In the genomic region with DNA sequence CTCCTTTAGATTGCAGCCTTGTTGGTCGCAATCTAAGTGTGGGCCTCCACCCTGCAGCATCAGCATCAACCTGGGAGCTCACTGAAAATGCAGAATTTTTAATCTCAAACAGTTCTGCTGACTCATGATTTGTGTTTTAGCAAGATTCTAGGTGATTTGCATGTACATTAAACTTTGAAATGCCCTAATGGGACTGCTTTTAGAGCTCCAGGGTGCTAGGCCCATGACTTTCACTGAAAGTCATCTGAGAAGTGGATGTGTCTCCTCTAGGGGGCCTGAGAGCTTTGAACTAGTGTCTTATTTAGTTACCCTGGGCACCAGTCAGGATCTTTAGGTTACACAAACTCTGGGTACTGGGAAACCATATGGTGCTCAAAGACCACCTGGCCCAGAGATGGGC, we compare ENCODE assay signal across 18 cellular contexts. TPM values are rescaled to one million over a fixed set of nuclear protein-coding genes. Genes with fewer than 3 reads are reported as not detected.
DNase-seq lines count a peak whose midpoint lies in the region; ATAC-seq, FAIRE-seq and TF ChIP-seq lines count a peak whose summit lies in the region.
"Had no signal": no experiment of that assay in that cellular context is flagged by ENCODE, and none has a peak within 500 bp of the region (broad histone marks: within the 10 kb centered on the region; RNA-seq: fewer than 3 reads in every experiment).

No MANE protein-coding gene starts in this region.

- WGBS in GM12878 (ENCODE audit: insufficient coverage, insufficient replicate concordance, low lambda C conversion rate, missing lambda C conversion rate) = 100% methylated on average over 1 of the region's 1 CpG

- no peak for DNase-seq in GM12865 (ENCODE audit: low read depth)
- DNase-seq in NCI-H524 (lab: John Stamatoyannopoulos, UW) = peak; percentile 56 to 82
- DNase-seq in GM12878 (ENCODE audit: low read depth, low spot score) = no peak
- DNase-seq in effector CD8-positive, alpha-beta T cell (lab: John Stamatoyannopoulos, UW) = no peak
- DNase-seq in stimulated activated CD4-positive, alpha-beta T cell treated with anti-CD3 and anti-CD28 coated beads, Interleukin-4, amount 100 ng/mL, for 4 hours = no peak
- no peak for DNase-seq in CD8-positive, alpha-beta memory T cell
- DNase-seq: immature natural killer cell; NCI-H1436 treated with DMSO at 0.1 percent for 48 hours; NK-92 treated with Interleukin-12 subunit alpha and Interleukin-12 subunit beta, amount 100 ng/mL, for 24 hours; stimulated activated CD4-positive, alpha-beta T cell treated with anti-CD3 and anti-CD28 coated beads, Interleukin-4, amount 100 ng/mL, for 24 hours had no signal

- no peak overlapping the region for H3K4me2 ChIP-seq in GM12878 (ENCODE audit: control insufficient read depth, insufficient read depth)
- H3K4me2 ChIP-seq: BLaER1 had no signal

- no peak for TF ChIP-seq POLR2A in GM12878 (IDR thresholded peaks at IDR 0.05; ENCODE audit: low read depth, low read length)

- no peaks in the 10 kb centered on the region for H3K4me1 Mint-ChIP-seq in CD8-positive, alpha-beta memory T cell
- H3K4me1 Mint-ChIP-seq: immature natural killer cell had no signal

- CTCF ChIA-PET in GM12878 (lab: Yijun Ruan, JAX) = no interaction called here
- CTCF ChIA-PET in CD8-positive, alpha-beta memory T cell (lab: Charles Lee) = no interaction called here

- no peaks in the 10 kb centered on the region for H3K9me3 Mint-ChIP-seq in CD8-positive, alpha-beta memory T cell
- H3K9me3 Mint-ChIP-seq: activated naive CD4-positive, alpha-beta T cell treated with anti-CD3 and anti-CD28 coated beads, Interleukin-2, amount 50 U/mL, for 72 hours; stimulated activated naive CD8-positive, alpha-beta T cell treated with anti-CD3 and anti-CD28 coated beads, Interleukin-15, Interleukin-2, amounts not matched to agents 100 ng/mL and 50 ng/mL, for 24 hours had no signal

- in situ Hi-C loops in GM12878 (cut with MboI) = no loop called here

- no peak overlapping the region for H3K9ac ChIP-seq in GM12878 (ENCODE audit: control insufficient read depth, insufficient read depth, low read length)
- H3K9ac ChIP-seq: BLaER1 had no signal

- no peak for TF ChIP-seq RAD21 in GM12878 (IDR thresholded peaks at IDR 0.05; ENCODE audit: insufficient read depth, low read depth, low read length)

- no peak for TF ChIP-seq EP300 in GM12878 (IDR thresholded peaks at IDR 0.05; ENCODE audit: borderline replicate concordance in 1 of 2, control insufficient read depth in 1 of 2, low read depth in 2 of 2, low read length in 2 of 2)

- POLR2A ChIA-PET in GM12878 (lab: Charles Lee) = no interaction called here
- POLR2A ChIA-PET in CD8-positive, alpha-beta memory T cell (lab: Charles Lee) = no interaction called here

- no TSS peak for BruUV-seq in GM12878 (replicated peaks; lab: Mats Ljungman, UMichigan)

- intact Hi-C loops in GM12878 (cut with micrococcal nuclease; ENCODE audit: unreplicated experiment) = no loop called here

- H3K9me3 ChIP-seq in GM12878 (replicated peaks; ENCODE audit: control insufficient read depth, insufficient read depth, low read length) = no peaks in the 10 kb centered on the region
- H3K9me3 ChIP-seq in CD8-positive, alpha-beta memory T cell (ENCODE audit: low read length) = no peaks in the 10 kb centered on the region
- H3K9me3 ChIP-seq: BLaER1 had no signal

- H3K4me3 ChIP-seq in GM12865 (ENCODE audit: low read depth, low read length) = no peak overlapping the region
- H3K4me3 ChIP-seq in GM12878 = no peak overlapping the region
- H3K4me3 ChIP-seq in CD8-positive, alpha-beta memory T cell (ENCODE audit: low read length) = no peak overlapping the region
- H3K4me3 ChIP-seq: BLaER1 had no signal

- H3K4me3 Mint-ChIP-seq in CD8-positive, alpha-beta memory T cell = no peak overlapping the region
- H3K4me3 Mint-ChIP-seq: immature natural killer cell; stimulated activated naive CD8-positive, alpha-beta T cell treated with anti-CD3 and anti-CD28 coated beads, Interleukin-15, Interleukin-2, amounts not matched to agents 100 ng/mL and 50 ng/mL, for 24 hours had no signal

- H3K27me3 ChIP-seq in GM12878 (replicated peaks in 1 of 2; ENCODE audit: control insufficient read depth in 2 of 2, insufficient read depth in 2 of 2, low read length in 1 of 2) = peaks cover 1 to 8% of the 10 kb centered on the region in 2 experiments; a peak in 3 of 4 replicates
- no peaks in the 10 kb centered on the region for H3K27me3 ChIP-seq in CD8-positive, alpha-beta memory T cell (ENCODE audit: insufficient read depth, low read length, poor library complexity, severe bottlenecking)
- H3K27me3 ChIP-seq: BLaER1 had no signal

- FAIRE-seq in GM12878 (lab: Jason Lieb, UNC) = no peak
- FAIRE-seq: colon had no signal

- peak; percentile 42; the same call in 2 of the 3 replicates for ATAC-seq in GM12878
- no peak for ATAC-seq in HG03354 (IDR thresholded peaks at IDR 0.05; ENCODE audit: poor library complexity, severe bottlenecking, unreplicated experiment)
- ATAC-seq: activated naive CD4-positive, alpha-beta T cell treated with anti-CD3 and anti-CD28 coated beads, Interleukin-2, amount 50 U/mL, for 72 hours had no signal

- H3K4me1 ChIP-seq in GM12878 (ENCODE audit: control insufficient read depth, insufficient read depth, low read length) = no peaks in the 10 kb centered on the region
- H3K4me1 ChIP-seq in CD8-positive, alpha-beta memory T cell (ENCODE audit: insufficient read depth, low read length) = no peaks in the 10 kb centered on the region
- H3K4me1 ChIP-seq: BLaER1 had no signal

- peak; percentile 30; the same call in 1 of the 2 replicates for TF ChIP-seq CTCF in 22Rv1 (IDR thresholded peaks at IDR 0.05)
- TF ChIP-seq CTCF in GM12865 (IDR thresholded peaks at IDR 0.05; ENCODE audit: insufficient read depth, low read depth, low read length, missing control alignments) = peak; percentile 3
- peak in 2 of 3 experiments; percentile 14 to 38; a peak in 2 of 6 replicates for TF ChIP-seq CTCF in GM12878 (IDR thresholded peaks at IDR 0.05 in 2 of 3, conservative IDR thresholded peaks at IDR 0.05 in 1 of 3; ENCODE audit: control insufficient read depth in 2 of 3, extremely low read depth in 1 of 3, insufficient read depth in 1 of 3, low read depth in 3 of 3, low read length in 3 of 3)

- H3K27ac Mint-ChIP-seq in CD8-positive, alpha-beta memory T cell = no peak overlapping the region
- H3K27ac Mint-ChIP-seq: activated naive CD4-positive, alpha-beta T cell treated with anti-CD3 and anti-CD28 coated beads, Interleukin-2, amount 50 U/mL, for 72 hours; immature natural killer cell; stimulated activated naive CD8-positive, alpha-beta T cell treated with anti-CD3 and anti-CD28 coated beads, Interleukin-15, Interleukin-2, amounts not matched to agents 100 ng/mL and 50 ng/mL, for 24 hours had no signal

- SMC1A ChIA-PET in GM12878 (lab: Charles Lee; ENCODE audit: uncharacterized antibody, unreplicated experiment) = interaction anchor here (0.5 to 1.1 kb wide), 2 partner anchors 23 to 621 kb away, joined by 3 read pairs; no protein-coding TSS in a partner anchor

- RAD21 ChIA-PET in GM12878 (lab: Charles Lee; ENCODE audit: unreplicated experiment) = no interaction called here

- H3K27ac ChIP-seq in 22Rv1 (no peak overlapping the region), GM12878 (ENCODE audit: control insufficient read depth, insufficient read depth) (no peak overlapping the region)
- H3K27ac ChIP-seq in CD8-positive, alpha-beta memory T cell (ENCODE audit: low read depth, low read length) = no peak overlapping the region
- H3K27ac ChIP-seq: BLaER1 had no signal

- peaks cover 22 to 48% of the 10 kb centered on the region in 2 donors for H3K27me3 Mint-ChIP-seq in CD8-positive, alpha-beta memory T cell

- no peaks in the 10 kb centered on the region for H3K36me3 Mint-ChIP-seq in CD8-positive, alpha-beta memory T cell
- H3K36me3 Mint-ChIP-seq: activated naive CD4-positive, alpha-beta T cell treated with anti-CD3 and anti-CD28 coated beads, Interleukin-2, amount 50 U/mL, for 72 hours; immature natural killer cell had no signal

- no peak overlapping the region for H2AFZ ChIP-seq in GM12878 (ENCODE audit: control insufficient read depth, low read depth, low read length)

- H4K20me1 ChIP-seq in GM12878 (ENCODE audit: control insufficient read depth, insufficient read depth) = no peaks in the 10 kb centered on the region
- H4K20me1 ChIP-seq: BLaER1 had no signal

- H3K36me3 ChIP-seq in GM12878 (ENCODE audit: control insufficient read depth in 2 of 2, insufficient read depth in 2 of 2, low read length in 1 of 2) = no peaks in the 10 kb centered on the region
- H3K36me3 ChIP-seq in CD8-positive, alpha-beta memory T cell (ENCODE audit: insufficient read depth, low read length) = no peaks in the 10 kb centered on the region
- H3K36me3 ChIP-seq: BLaER1 had no signal

- H3K79me2 ChIP-seq in GM12878 (ENCODE audit: control insufficient read depth, insufficient read depth, low read length) = no peaks in the 10 kb centered on the region

TF ChIP-seq in GM12878, 131 proteins besides CTCF, POLR2A, EP300 and RAD21:
- TF ChIP-seq FOS (IDR thresholded peaks at IDR 0.05; ENCODE audit: borderline replicate concordance, extremely low read depth, insufficient read length) (no peak), SMAD1 (IDR thresholded peaks at IDR 0.05; ENCODE audit: low read depth, partially characterized antibody) (no peak), TCF7 (IDR thresholded peaks at IDR 0.05; ENCODE audit: borderline replicate concordance) (no peak)

RNA-seq across cellular contexts. Expression of gene TRIM67, which starts 9.0 kb away (rescaled TPM):
- total RNA-seq in GM12878 (2013; cell fraction: nucleolus; rRNA removed) = not detected in 2 replicates
- total RNA-seq in GM12878 (2014; rRNA removed) (not detected in 2 replicates), GM12878 (2014; rRNA removed; fragmentation: Illumina TruSeq; extraction: Trizol) (not detected in 2 replicates), GM12878 (2021) (not detected in 2 replicates)
- not detected for polyA plus RNA-seq in GM12878 (2011; ENCODE audit: low read depth)
- polyA plus RNA-seq in GM12878 (2011; rRNA removed) (0.01 TPM in 1 of 2 replicates, not detected in the other), GM12878 (2014; fragmentation: Illumina TruSeq; extraction: Trizol) (under 0.01 TPM in 1 of 2 replicates, not detected in the other), GM12878 (2014; fragmentation: Nextera tagmentation; extraction: Ambion mirVana) (not detected), GM12878 (2014; rRNA removed) (0.01 TPM in 1 of 2 replicates, not detected in the other), GM12878 (2016; fragmentation: Nextera tagmentation; extraction: Ambion mirVana) (not detected)
- polyA plus RNA-seq in GM12878 (2011; cell fraction: cytosol; rRNA removed) = 0.01 and 0.02 TPM in 2 replicates
- 0.03 TPM in 1 of 2 replicates, not detected in the other for polyA plus RNA-seq in GM12878 (2011; cell fraction: nucleus; rRNA removed)
- polyA plus RNA-seq in GM12878 (2012) = not detected in 2 replicates
- polyA minus RNA-seq in GM12878 (2011; rRNA and poly(A)+ RNA removed) = not detected in 2 replicates
- not detected in 2 replicates for polyA minus RNA-seq in GM12878 (2011; cell fraction: cytosol; rRNA and poly(A)+ RNA removed)
- not detected in 2 replicates for polyA minus RNA-seq in GM12878 (2011; cell fraction: nucleus; rRNA and poly(A)+ RNA removed)
- not detected for total RNA-seq in CD8-positive, alpha-beta memory T cell
- polyA plus RNA-seq in CD8-positive, alpha-beta memory T cell = not detected
- total RNA-seq: HT1080, pulmonary artery endothelial cell had no signal
- polyA plus RNA-seq: immature natural killer cell had no signal

Comparison
In these comparisons a context has a peak if more than half of its experiments do, and no peak if none do; other contexts are left out.
1. DNase-seq: peak in NCI-H524 (2 of 2); none in GM12865 (single experiment), GM12878 (single experiment), effector CD8-positive, alpha-beta T cell (single experiment), stimulated activated CD4-positive, alpha-beta T cell treated with anti-CD3 and anti-CD28 coated beads, Interleukin-4, amount 100 ng/mL, for 4 hours (0 of 2) and CD8-positive, alpha-beta memory T cell (0 of 5).
2. Peak in every context shown above with its lines, with median percentiles within 50 percentile points of each other: CTCF ChIP-seq.